Comparison of ENCODE assay signal across 10 cellular contexts in the genomic region with DNA sequence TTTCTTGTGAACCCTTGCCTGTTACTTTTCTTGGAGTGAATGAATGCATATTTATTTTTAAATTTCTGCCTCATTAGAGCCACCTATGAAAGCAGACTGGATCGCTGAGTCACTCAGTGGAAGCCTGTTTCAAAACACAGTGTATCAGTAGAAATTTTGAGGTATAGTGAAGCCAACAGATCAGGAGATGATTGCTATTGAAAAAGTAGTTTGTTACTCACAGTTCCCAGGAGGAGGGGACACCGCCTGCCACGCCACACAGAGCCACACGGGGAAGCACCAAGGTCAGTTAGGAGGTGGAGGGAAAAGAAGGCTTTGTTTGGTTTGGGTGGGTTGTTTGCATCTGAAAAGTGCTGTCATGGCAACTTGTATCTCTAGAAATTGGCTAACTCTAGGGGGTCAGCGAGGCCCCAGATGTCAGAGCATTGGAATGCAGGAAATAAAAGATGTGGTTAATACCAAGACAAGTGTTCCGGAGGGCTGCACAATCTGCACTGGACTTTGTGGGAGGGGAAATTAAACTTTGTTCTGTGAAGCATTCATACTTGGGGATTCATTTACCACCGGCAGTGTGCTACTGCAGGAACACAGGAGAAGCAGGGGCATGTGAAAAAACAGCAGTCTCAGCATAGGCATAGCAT.
A peak's percentile ranks its signal among the peaks of the same experiment; 100 is the strongest.
DNase-seq lines count a peak whose midpoint lies in the region; ATAC-seq and TF ChIP-seq lines count a peak whose summit lies in the region.
"Had no signal": no experiment of that assay in that cellular context is flagged by ENCODE, and none has a peak within 500 bp of the region (broad histone marks: within the 10 kb centered on the region; RNA-seq: fewer than 3 reads in every experiment).

No MANE protein-coding gene starts in this region.

- DNase-seq in ecto neural progenitor cell (ENCODE audit: low spot score) (peak; percentile 67), lung (ENCODE audit: low spot score) (peak; percentile 38), GF-D8 (lab: John Stamatoyannopoulos, UW) (no peak), T-helper 2 cell (no peak)
- DNase-seq: NCI-H187 treated with DMSO at 0.1 percent for 48 hours had no signal

- H3K4me1 ChIP-seq in ACC112 (ENCODE audit: control insufficient read depth, insufficient read depth, low read length, unreplicated experiment): peaks cover 3% of the 10 kb centered on the region
- peaks cover 31% of the 10 kb centered on the region for H3K4me1 ChIP-seq in HUES6 (ENCODE audit: control insufficient read depth, insufficient read depth, low read length)
- no peaks in the 10 kb centered on the region for H3K4me1 ChIP-seq in lung (ENCODE audit: control insufficient read depth in 2 of 2, insufficient read depth in 2 of 2, low read length in 2 of 2)

- TF ChIP-seq CTCF in lung (IDR thresholded peaks at IDR 0.05; ENCODE audit: control extremely low read depth, extremely low read depth): no peak

- H3K36me3 ChIP-seq in ACC112 (ENCODE audit: insufficient read depth, low read length): no peaks in the 10 kb centered on the region
- no peaks in the 10 kb centered on the region for H3K36me3 ChIP-seq in HUES6 (ENCODE audit: control insufficient read depth, insufficient read depth, low read length)
- no peaks in the 10 kb centered on the region for H3K36me3 ChIP-seq in lung (ENCODE audit: control insufficient read depth in 2 of 2, insufficient read depth in 2 of 2, low read length in 2 of 2)

- peak overlapping the region; percentile 68 for H3K27ac ChIP-seq in ACC112 (ENCODE audit: low read depth, low read length)
- H3K27ac ChIP-seq in HUES6 (ENCODE audit: low read depth, low read length): peak overlapping the region; percentile 94
- no peak overlapping the region for H3K27ac ChIP-seq in lung (ENCODE audit: low read depth in 1 of 2, low read length in 1 of 2)
- H3K27ac ChIP-seq: C4-2B had no signal

- no peak overlapping the region for H2AFZ ChIP-seq in ACC112 (ENCODE audit: low read length, unreplicated experiment)

- H3K9ac ChIP-seq in HUES6 (ENCODE audit: low read length): peak overlapping the region; percentile 67

- H3K9me3 ChIP-seq in HUES6 (ENCODE audit: control insufficient read depth, insufficient read depth, low read depth, low read length) (peaks cover 9% of the 10 kb centered on the region; the same call in 1 of the 2 replicates), lung (ENCODE audit: control insufficient read depth in 2 of 2, insufficient read depth in 1 of 2, low read length in 1 of 2) (peaks cover 0 to 4% of the 10 kb centered on the region in 2 donors)

- no peaks in the 10 kb centered on the region for H3K27me3 ChIP-seq in ACC112 (ENCODE audit: insufficient read depth, low read length)
- H3K27me3 ChIP-seq in HUES6 (ENCODE audit: control insufficient read depth, insufficient read depth, low read length): no peaks in the 10 kb centered on the region
- no peaks in the 10 kb centered on the region for H3K27me3 ChIP-seq in lung (ENCODE audit: control insufficient read depth, insufficient read depth)

- no peak overlapping the region for H3K4me3 ChIP-seq in ACC112 (ENCODE audit: low read depth, low read length)
- peak overlapping the region; percentile 31 for H3K4me3 ChIP-seq in HUES6 (ENCODE audit: low read depth, low read length)
- no peak overlapping the region for H3K4me3 ChIP-seq in lung

- WGBS in lung, 2 donors: 60 to 68% methylated on average over 7 of the region's 7 CpGs

- peak; percentile 41 for ATAC-seq in lung (ENCODE audit: insufficient read depth, low FRiP score)
- ATAC-seq in GM18511 (IDR thresholded peaks at IDR 0.05; ENCODE audit: unreplicated experiment): no peak
- no peak for ATAC-seq in HG03439 (IDR thresholded peaks at IDR 0.05; ENCODE audit: unreplicated experiment)

- no peaks in the 10 kb centered on the region for H3K79me2 ChIP-seq in ACC112 (ENCODE audit: control insufficient read depth, insufficient read depth, low read length, unreplicated experiment)

Comparison
In these comparisons a context has a peak if more than half of its experiments do, and no peak if none do; other contexts are left out.
1. H3K27ac ChIP-seq: peak in ACC112 (single experiment) and HUES6 (single experiment); none in lung (0 of 2).
2. DNase-seq: peak in ecto neural progenitor cell (single experiment) and lung (single experiment); none in GF-D8 (single experiment) and T-helper 2 cell (0 of 5).